In genomic region chr14:93104961-93105360, GRCh38 we compare ENCODE assay signal across 1 cellular context.
TF ChIP-seq lines count a peak whose summit lies in the region.

No MANE protein-coding gene starts in this region.

TF ChIP-seq in GM23338, 12 proteins besides CTCF, POLR2A, EP300 and RAD21 (continued from another document):
- TF ChIP-seq, protein P1, sequence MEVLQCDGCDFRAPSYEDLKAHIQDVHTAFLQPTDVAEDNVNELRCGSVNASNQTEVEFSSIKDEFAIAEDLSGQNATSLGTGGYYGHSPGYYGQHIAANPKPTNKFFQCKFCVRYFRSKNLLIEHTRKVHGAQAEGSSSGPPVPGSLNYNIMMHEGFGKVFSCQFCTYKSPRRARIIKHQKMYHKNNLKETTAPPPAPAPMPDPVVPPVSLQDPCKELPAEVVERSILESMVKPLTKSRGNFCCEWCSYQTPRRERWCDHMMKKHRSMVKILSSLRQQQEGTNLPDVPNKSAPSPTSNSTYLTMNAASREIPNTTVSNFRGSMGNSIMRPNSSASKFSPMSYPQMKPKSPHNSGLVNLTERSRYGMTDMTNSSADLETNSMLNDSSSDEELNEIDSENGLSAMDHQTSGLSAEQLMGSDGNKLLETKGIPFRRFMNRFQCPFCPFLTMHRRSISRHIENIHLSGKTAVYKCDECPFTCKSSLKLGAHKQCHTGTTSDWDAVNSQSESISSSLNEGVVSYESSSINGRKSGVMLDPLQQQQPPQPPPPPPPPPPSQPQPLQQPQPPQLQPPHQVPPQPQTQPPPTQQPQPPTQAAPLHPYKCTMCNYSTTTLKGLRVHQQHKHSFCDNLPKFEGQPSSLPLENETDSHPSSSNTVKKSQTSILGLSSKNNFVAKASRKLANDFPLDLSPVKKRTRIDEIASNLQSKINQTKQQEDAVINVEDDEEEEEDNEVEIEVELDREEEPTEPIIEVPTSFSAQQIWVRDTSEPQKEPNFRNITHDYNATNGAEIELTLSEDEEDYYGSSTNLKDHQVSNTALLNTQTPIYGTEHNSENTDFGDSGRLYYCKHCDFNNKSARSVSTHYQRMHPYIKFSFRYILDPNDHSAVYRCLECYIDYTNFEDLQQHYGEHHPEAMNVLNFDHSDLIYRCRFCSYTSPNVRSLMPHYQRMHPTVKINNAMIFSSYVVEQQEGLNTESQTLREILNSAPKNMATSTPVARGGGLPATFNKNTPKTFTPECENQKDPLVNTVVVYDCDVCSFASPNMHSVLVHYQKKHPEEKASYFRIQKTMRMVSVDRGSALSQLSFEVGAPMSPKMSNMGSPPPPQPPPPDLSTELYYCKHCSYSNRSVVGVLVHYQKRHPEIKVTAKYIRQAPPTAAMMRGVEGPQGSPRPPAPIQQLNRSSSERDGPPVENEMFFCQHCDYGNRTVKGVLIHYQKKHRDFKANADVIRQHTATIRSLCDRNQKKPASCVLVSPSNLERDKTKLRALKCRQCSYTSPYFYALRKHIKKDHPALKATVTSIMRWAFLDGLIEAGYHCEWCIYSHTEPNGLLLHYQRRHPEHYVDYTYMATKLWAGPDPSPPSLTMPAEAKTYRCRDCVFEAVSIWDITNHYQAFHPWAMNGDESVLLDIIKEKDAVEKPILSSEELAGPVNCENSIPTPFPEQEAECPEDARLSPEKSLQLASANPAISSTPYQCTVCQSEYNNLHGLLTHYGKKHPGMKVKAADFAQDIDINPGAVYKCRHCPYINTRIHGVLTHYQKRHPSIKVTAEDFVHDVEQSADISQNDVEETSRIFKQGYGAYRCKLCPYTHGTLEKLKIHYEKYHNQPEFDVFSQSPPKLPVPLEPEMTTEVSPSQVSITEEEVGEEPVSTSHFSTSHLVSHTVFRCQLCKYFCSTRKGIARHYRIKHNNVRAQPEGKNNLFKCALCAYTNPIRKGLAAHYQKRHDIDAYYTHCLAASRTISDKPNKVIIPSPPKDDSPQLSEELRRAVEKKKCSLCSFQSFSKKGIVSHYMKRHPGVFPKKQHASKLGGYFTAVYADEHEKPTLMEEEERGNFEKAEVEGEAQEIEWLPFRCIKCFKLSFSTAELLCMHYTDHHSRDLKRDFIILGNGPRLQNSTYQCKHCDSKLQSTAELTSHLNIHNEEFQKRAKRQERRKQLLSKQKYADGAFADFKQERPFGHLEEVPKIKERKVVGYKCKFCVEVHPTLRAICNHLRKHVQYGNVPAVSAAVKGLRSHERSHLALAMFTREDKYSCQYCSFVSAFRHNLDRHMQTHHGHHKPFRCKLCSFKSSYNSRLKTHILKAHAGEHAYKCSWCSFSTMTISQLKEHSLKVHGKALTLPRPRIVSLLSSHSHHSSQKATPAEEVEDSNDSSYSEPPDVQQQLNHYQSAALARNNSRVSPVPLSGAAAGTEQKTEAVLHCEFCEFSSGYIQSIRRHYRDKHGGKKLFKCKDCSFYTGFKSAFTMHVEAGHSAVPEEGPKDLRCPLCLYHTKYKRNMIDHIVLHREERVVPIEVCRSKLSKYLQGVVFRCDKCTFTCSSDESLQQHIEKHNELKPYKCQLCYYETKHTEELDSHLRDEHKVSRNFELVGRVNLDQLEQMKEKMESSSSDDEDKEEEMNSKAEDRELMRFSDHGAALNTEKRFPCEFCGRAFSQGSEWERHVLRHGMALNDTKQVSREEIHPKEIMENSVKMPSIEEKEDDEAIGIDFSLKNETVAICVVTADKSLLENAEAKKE (CRISPR knock-in tag; IDR thresholded peaks at IDR 0.05) = no peak
- TF ChIP-seq, protein P2, sequence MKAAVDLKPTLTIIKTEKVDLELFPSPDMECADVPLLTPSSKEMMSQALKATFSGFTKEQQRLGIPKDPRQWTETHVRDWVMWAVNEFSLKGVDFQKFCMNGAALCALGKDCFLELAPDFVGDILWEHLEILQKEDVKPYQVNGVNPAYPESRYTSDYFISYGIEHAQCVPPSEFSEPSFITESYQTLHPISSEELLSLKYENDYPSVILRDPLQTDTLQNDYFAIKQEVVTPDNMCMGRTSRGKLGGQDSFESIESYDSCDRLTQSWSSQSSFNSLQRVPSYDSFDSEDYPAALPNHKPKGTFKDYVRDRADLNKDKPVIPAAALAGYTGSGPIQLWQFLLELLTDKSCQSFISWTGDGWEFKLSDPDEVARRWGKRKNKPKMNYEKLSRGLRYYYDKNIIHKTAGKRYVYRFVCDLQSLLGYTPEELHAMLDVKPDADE (IDR thresholded peaks at IDR 0.05) = no peak
- TF ChIP-seq STAT1 (IDR thresholded peaks at IDR 0.05; ENCODE audit: unreplicated experiment) (no peak), ZNF331 (CRISPR knock-in tag; IDR thresholded peaks at IDR 0.05; ENCODE audit: low read depth) (no peak), EZH2 (IDR thresholded peaks at IDR 0.05; ENCODE audit: low read depth, unreplicated experiment) (no peak), NANOG (IDR thresholded peaks at IDR 0.05; ENCODE audit: borderline replicate concordance) (no peak), CREB1 (CRISPR knock-in tag; IDR thresholded peaks at IDR 0.05; ENCODE audit: low read depth) (no peak), ZNF114 (CRISPR knock-in tag; IDR thresholded peaks at IDR 0.05) (no peak), EZH2phosphoT487 (IDR thresholded peaks at IDR 0.05; ENCODE audit: unreplicated experiment) (no peak)
- TF ChIP-seq, protein P3, sequence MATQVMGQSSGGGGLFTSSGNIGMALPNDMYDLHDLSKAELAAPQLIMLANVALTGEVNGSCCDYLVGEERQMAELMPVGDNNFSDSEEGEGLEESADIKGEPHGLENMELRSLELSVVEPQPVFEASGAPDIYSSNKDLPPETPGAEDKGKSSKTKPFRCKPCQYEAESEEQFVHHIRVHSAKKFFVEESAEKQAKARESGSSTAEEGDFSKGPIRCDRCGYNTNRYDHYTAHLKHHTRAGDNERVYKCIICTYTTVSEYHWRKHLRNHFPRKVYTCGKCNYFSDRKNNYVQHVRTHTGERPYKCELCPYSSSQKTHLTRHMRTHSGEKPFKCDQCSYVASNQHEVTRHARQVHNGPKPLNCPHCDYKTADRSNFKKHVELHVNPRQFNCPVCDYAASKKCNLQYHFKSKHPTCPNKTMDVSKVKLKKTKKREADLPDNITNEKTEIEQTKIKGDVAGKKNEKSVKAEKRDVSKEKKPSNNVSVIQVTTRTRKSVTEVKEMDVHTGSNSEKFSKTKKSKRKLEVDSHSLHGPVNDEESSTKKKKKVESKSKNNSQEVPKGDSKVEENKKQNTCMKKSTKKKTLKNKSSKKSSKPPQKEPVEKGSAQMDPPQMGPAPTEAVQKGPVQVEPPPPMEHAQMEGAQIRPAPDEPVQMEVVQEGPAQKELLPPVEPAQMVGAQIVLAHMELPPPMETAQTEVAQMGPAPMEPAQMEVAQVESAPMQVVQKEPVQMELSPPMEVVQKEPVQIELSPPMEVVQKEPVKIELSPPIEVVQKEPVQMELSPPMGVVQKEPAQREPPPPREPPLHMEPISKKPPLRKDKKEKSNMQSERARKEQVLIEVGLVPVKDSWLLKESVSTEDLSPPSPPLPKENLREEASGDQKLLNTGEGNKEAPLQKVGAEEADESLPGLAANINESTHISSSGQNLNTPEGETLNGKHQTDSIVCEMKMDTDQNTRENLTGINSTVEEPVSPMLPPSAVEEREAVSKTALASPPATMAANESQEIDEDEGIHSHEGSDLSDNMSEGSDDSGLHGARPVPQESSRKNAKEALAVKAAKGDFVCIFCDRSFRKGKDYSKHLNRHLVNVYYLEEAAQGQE (IDR thresholded peaks at IDR 0.05; ENCODE audit: unreplicated experiment) = no peak
